ENCODE assay signal across 22 cellular contexts in the genomic region with DNA sequence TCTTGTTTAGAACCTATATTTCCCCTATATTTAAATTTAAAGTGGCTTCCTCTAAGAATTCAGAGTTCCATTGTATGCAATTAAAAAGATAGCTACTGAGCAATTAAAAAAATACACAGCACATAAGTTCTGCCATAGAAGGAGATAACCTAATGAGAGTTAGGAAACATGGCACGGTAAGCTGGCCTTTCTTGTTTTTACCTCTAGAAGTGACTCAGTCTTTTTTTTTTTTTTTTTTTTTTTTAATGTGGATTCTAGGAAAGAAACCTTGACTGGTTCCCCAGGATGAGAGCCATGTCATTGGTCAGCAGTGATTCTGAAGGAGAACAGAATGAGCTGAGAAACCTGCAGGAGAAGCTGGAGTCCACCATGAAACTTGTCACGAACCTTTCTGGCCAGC.
DNase-seq lines count a peak whose midpoint lies in the region; ATAC-seq, FAIRE-seq and TF ChIP-seq lines count a peak whose summit lies in the region.
"Had no signal": no experiment of that assay in that cellular context is flagged by ENCODE, and none has a peak within 500 bp of the region (broad histone marks: within the 10 kb centered on the region; RNA-seq: fewer than 3 reads in every experiment).

No MANE protein-coding gene starts in this region.

- DNase-seq in activated CD4-positive, alpha-beta T cell treated with anti-CD3 and anti-CD28 coated beads for 36 hours: no peak
- DNase-seq in activated CD4-positive, alpha-beta T cell treated with anti-CD3 and anti-CD28 coated beads for 48 hours: no peak
- no peak for DNase-seq in CD4-positive, alpha-beta T cell
- DNase-seq in activated CD8-positive, alpha-beta T cell treated with anti-CD3 and anti-CD28 coated beads, Interleukin-2, amount 10 ng/mL, durations not matched to agents 7 days and 5 days: no peak
- peak; percentile 64 for DNase-seq in epithelial cell of esophagus (ENCODE audit: low read depth)
- no peak for DNase-seq in DMS79 (lab: John Stamatoyannopoulos, UW)
- no peak for DNase-seq in GM12891 (ENCODE audit: insufficient read length, low spot score)
- DNase-seq: activated T-cell treated with anti-CD3 and anti-CD28 coated beads, Interleukin-2, amount 50 U/mL, for 1 hour; body of pancreas; glutamatergic neuron; midbrain; naive thymus-derived CD8-positive, alpha-beta T cell; retina; Right ventricle myocardium superior; T1000; upper lobe of left lung had no signal

- intact Hi-C loops in activated CD4-positive, alpha-beta T cell treated with anti-CD3 and anti-CD28 coated beads for 36 hours (cut with DNase I, micrococcal nuclease): loop anchor here in 1 of 2 experiments (10.0 kb wide), 1 partner anchor 498 kb away; no protein-coding TSS in a partner anchor
- intact Hi-C loops in CD4-positive, alpha-beta T cell (cut with DNase I, micrococcal nuclease): loop anchor here in 1 of 2 experiments (10.0 kb wide), 2 partner anchors 342 to 358 kb away; a partner anchor contains a TSS

- H3K27me3 Mint-ChIP-seq in activated CD4-positive, alpha-beta T cell treated with anti-CD3 and anti-CD28 coated beads for 36 hours: no peaks in the 10 kb centered on the region
- no peaks in the 10 kb centered on the region for H3K27me3 Mint-ChIP-seq in CD4-positive, alpha-beta T cell
- H3K27me3 Mint-ChIP-seq in activated CD8-positive, alpha-beta T cell treated with anti-CD3 and anti-CD28 coated beads, Interleukin-2, amount 10 ng/mL, durations not matched to agents 7 days and 5 days (ENCODE audit: low read depth): no peaks in the 10 kb centered on the region
- H3K27me3 Mint-ChIP-seq: naive thymus-derived CD8-positive, alpha-beta T cell had no signal

- TF ChIP-seq CTCF in CD4-positive, alpha-beta T cell (IDR thresholded peaks at IDR 0.05): no peak
- TF ChIP-seq CTCF in epithelial cell of esophagus (IDR thresholded peaks at IDR 0.05; ENCODE audit: insufficient read depth, low read depth, low read length, missing control alignments): no peak

- H3K27me3 ChIP-seq in CD4-positive, alpha-beta T cell (ENCODE audit: control insufficient read depth, insufficient read depth, low read length): no peaks in the 10 kb centered on the region
- H3K27me3 ChIP-seq: body of pancreas, upper lobe of left lung had no signal

- no peak overlapping the region for H3K27ac ChIP-seq in CD4-positive, alpha-beta T cell (ENCODE audit: low read depth, low read length)
- H3K27ac ChIP-seq: A549, body of pancreas, upper lobe of left lung had no signal

- peaks cover 84% of the 10 kb centered on the region for H3K4me1 Mint-ChIP-seq in activated CD4-positive, alpha-beta T cell treated with anti-CD3 and anti-CD28 coated beads for 36 hours
- peaks cover 69% of the 10 kb centered on the region for H3K4me1 Mint-ChIP-seq in CD4-positive, alpha-beta T cell (ENCODE audit: low read depth)
- peaks cover 93% of the 10 kb centered on the region for H3K4me1 Mint-ChIP-seq in activated CD8-positive, alpha-beta T cell treated with anti-CD3 and anti-CD28 coated beads, Interleukin-2, amount 10 ng/mL, durations not matched to agents 7 days and 5 days (ENCODE audit: low read depth)

- TF ChIP-seq POLR2A in GM12891 (IDR thresholded peaks at IDR 0.05; ENCODE audit: low read depth, low read length): no peak

- CTCF ChIA-PET in activated CD4-positive, alpha-beta T cell treated with anti-CD3 and anti-CD28 coated beads for 36 hours (lab: Charles Lee): interaction anchor here (0.8 to 8.4 kb wide), 4 partner anchors 8 to 137 kb away, joined by 4 to 56 read pairs (median 10); no protein-coding TSS in a partner anchor
- CTCF ChIA-PET in CD4-positive, alpha-beta T cell (lab: Charles Lee): interaction anchor here (0.7 to 1.6 kb wide), 3 partner anchors 158 to 221 kb away, joined by 3 to 4 read pairs (median 3); no protein-coding TSS in a partner anchor
- CTCF ChIA-PET in activated CD8-positive, alpha-beta T cell treated with anti-CD3 and anti-CD28 coated beads, Interleukin-2, amount 10 ng/mL, durations not matched to agents 7 days and 5 days (lab: Charles Lee): interaction anchor here (1.0 to 17.3 kb wide), 7 partner anchors 12 to 221 kb away, joined by 3 to 272 read pairs (median 6); a partner anchor contains a TSS

- FAIRE-seq in GM12891 (lab: Jason Lieb, UNC): no peak
- FAIRE-seq: A549, GM18507, keratinocyte had no signal

- H3K27ac Mint-ChIP-seq in activated CD4-positive, alpha-beta T cell treated with anti-CD3 and anti-CD28 coated beads for 36 hours: peak overlapping the region; percentile 90
- H3K27ac Mint-ChIP-seq in CD4-positive, alpha-beta T cell: peak overlapping the region; percentile 92
- peak overlapping the region; percentile 92 for H3K27ac Mint-ChIP-seq in activated CD8-positive, alpha-beta T cell treated with anti-CD3 and anti-CD28 coated beads, Interleukin-2, amount 10 ng/mL, durations not matched to agents 7 days and 5 days

- no peaks in the 10 kb centered on the region for H3K9me3 Mint-ChIP-seq in activated CD4-positive, alpha-beta T cell treated with anti-CD3 and anti-CD28 coated beads for 36 hours (ENCODE audit: low read depth)
- no peaks in the 10 kb centered on the region for H3K9me3 Mint-ChIP-seq in CD4-positive, alpha-beta T cell
- no peaks in the 10 kb centered on the region for H3K9me3 Mint-ChIP-seq in activated CD8-positive, alpha-beta T cell treated with anti-CD3 and anti-CD28 coated beads, Interleukin-2, amount 10 ng/mL, durations not matched to agents 7 days and 5 days (ENCODE audit: insufficient read depth)
- H3K9me3 Mint-ChIP-seq: naive thymus-derived CD8-positive, alpha-beta T cell had no signal

- ATAC-seq in activated CD4-positive, alpha-beta T cell treated with anti-CD3 and anti-CD28 coated beads for 36 hours: no peak
- ATAC-seq in CD4-positive, alpha-beta T cell (ENCODE audit: poor library complexity): no peak
- no peak for ATAC-seq in activated CD8-positive, alpha-beta T cell treated with anti-CD3 and anti-CD28 coated beads, Interleukin-2, amount 10 ng/mL, durations not matched to agents 7 days and 5 days
- ATAC-seq in HG03520 (IDR thresholded peaks at IDR 0.05; ENCODE audit: unreplicated experiment): no peak
- ATAC-seq: A549; body of pancreas; HCT116; naive thymus-derived CD8-positive, alpha-beta T cell had no signal

- no peak overlapping the region for H3K4me3 Mint-ChIP-seq in activated CD4-positive, alpha-beta T cell treated with anti-CD3 and anti-CD28 coated beads for 36 hours
- no peak overlapping the region for H3K4me3 Mint-ChIP-seq in CD4-positive, alpha-beta T cell
- no peak overlapping the region for H3K4me3 Mint-ChIP-seq in activated CD8-positive, alpha-beta T cell treated with anti-CD3 and anti-CD28 coated beads, Interleukin-2, amount 10 ng/mL, durations not matched to agents 7 days and 5 days

- H3K9me3 ChIP-seq in CD4-positive, alpha-beta T cell (ENCODE audit: control insufficient read depth, low read length): no peaks in the 10 kb centered on the region
- H3K9me3 ChIP-seq: A549, body of pancreas, upper lobe of left lung had no signal

- peaks cover 48% of the 10 kb centered on the region for H3K36me3 Mint-ChIP-seq in activated CD4-positive, alpha-beta T cell treated with anti-CD3 and anti-CD28 coated beads for 36 hours (ENCODE audit: low read depth)
- peaks cover 30% of the 10 kb centered on the region for H3K36me3 Mint-ChIP-seq in CD4-positive, alpha-beta T cell (ENCODE audit: low read depth)
- peaks cover 78% of the 10 kb centered on the region for H3K36me3 Mint-ChIP-seq in activated CD8-positive, alpha-beta T cell treated with anti-CD3 and anti-CD28 coated beads, Interleukin-2, amount 10 ng/mL, durations not matched to agents 7 days and 5 days (ENCODE audit: low read depth)

- POLR2A ChIA-PET in activated CD4-positive, alpha-beta T cell treated with anti-CD3 and anti-CD28 coated beads for 36 hours (lab: Charles Lee): interaction anchor here (0.6 kb wide), 1 partner anchor 360 kb away, joined by 5 read pairs; no protein-coding TSS in a partner anchor
- POLR2A ChIA-PET in CD4-positive, alpha-beta T cell (lab: Charles Lee): interaction anchor here (2.7 kb wide), 1 partner anchor 143 kb away, joined by 12 read pairs; a partner anchor contains a TSS
- POLR2A ChIA-PET in activated CD8-positive, alpha-beta T cell treated with anti-CD3 and anti-CD28 coated beads, Interleukin-2, amount 10 ng/mL, durations not matched to agents 7 days and 5 days (lab: Charles Lee): interaction anchor here (13.4 to 21.8 kb wide), 2 partner anchors 15 to 145 kb away, joined by 250 to 737 read pairs; a partner anchor contains a TSS

- no peak overlapping the region for H3K4me3 ChIP-seq in epithelial cell of esophagus (ENCODE audit: low read length)
- H3K4me3 ChIP-seq: A549, body of pancreas, skin epidermis, upper lobe of left lung had no signal

TF ChIP-seq in GM12891, 5 proteins besides CTCF, POLR2A, EP300 and RAD21:
- TF ChIP-seq TAF1 (IDR thresholded peaks at IDR 0.05; ENCODE audit: low read depth, low read length) (no peak), SPI1 (IDR thresholded peaks at IDR 0.05; ENCODE audit: low read depth, low read length) (no peak), POU2F2 (IDR thresholded peaks at IDR 0.05; ENCODE audit: low read depth, low read length) (no peak), POLR2AphosphoS5 (IDR thresholded peaks at IDR 0.05; ENCODE audit: low read depth, low read length) (no peak), PAX5 (IDR thresholded peaks at IDR 0.05; ENCODE audit: insufficient read depth, low read length, severe bottlenecking) (no peak)
TF ChIP-seq in GM12891: peak in this region for 0.
